In genomic region chr3:56005196-56005805, GRCh38 we compare ENCODE assay signal across 23 cellular contexts.
DNase-seq lines count a peak whose midpoint lies in the region; ATAC-seq, FAIRE-seq and TF ChIP-seq lines count a peak whose summit lies in the region.
"Had no signal": no experiment of that assay in that cellular context is flagged by ENCODE, and none has a peak within 500 bp of the region (broad histone marks: within the 10 kb centered on the region; RNA-seq: fewer than 3 reads in every experiment).

No MANE protein-coding gene starts in this region.

- FAIRE-seq in small intestine (lab: Jason Lieb, UNC), result no peak

- H3K4me3 ChIP-seq in KMS-11 (IDR thresholded peaks at IDR 0.05; ENCODE audit: insufficient read depth, low read depth, low read length) (no peak overlapping the region), RWPE2 (ENCODE audit: severe bottlenecking) (no peak overlapping the region), dorsolateral prefrontal cortex (no peak overlapping the region), small intestine (ENCODE audit: low read depth in 1 of 2, low read length in 2 of 2) (no peak overlapping the region)
- H3K4me3 ChIP-seq: hepatocyte, pancreas had no signal

- no peaks in the 10 kb centered on the region for H3K9me3 Mint-ChIP-seq in activated T-helper 1 cell treated with anti-CD3 and anti-CD28 coated beads, Interleukin-12 subunit alpha, Interleukin-12 subunit beta, Interleukin-2, Interleukin-4 antibody, amounts not matched to agents 30 ng/mL and 10 ng/mL and 1 ng/mL, durations not matched to agents 14 hours and 24 hours and 36 hours
- H3K9me3 Mint-ChIP-seq: activated CD4-positive, alpha-beta T cell treated with anti-CD3 and anti-CD28 coated beads, Interleukin-2, amount 10 ng/mL, durations not matched to agents 24 days and 14 days; activated T-helper 2 cell treated with anti-CD3 and anti-CD28 coated beads, Interferon-gamma antibody, Interleukin-2, Interleukin-4, amounts not matched to agents 10 μg/mL and 5 μg/mL and 100 μg/mL, durations not matched to agents 14 hours and 24 hours and 36 hours; CD14-positive monocyte; stimulated activated memory B cell treated with anti-CD40 and anti-IgM and Interleukin-4, amounts not matched to agents 10 μg/mL and 1 μg/mL and 100 μg/mL, for 72 hours had no signal

- peak overlapping the region; percentile 44 for H3K9ac ChIP-seq in KMS-11

- H3K36me3 ChIP-seq in KMS-11 (ENCODE audit: insufficient read depth) (no peaks in the 10 kb centered on the region), RWPE2 (ENCODE audit: low read depth) (no peaks in the 10 kb centered on the region), small intestine (ENCODE audit: control insufficient read depth in 2 of 2, insufficient read depth in 2 of 2, low read length in 2 of 2) (no peaks in the 10 kb centered on the region)
- H3K36me3 ChIP-seq: pancreas had no signal

- H4K20me1 ChIP-seq in KMS-11 (ENCODE audit: insufficient read depth), result no peaks in the 10 kb centered on the region

- H3K4me1 Mint-ChIP-seq in activated T-helper 1 cell treated with anti-CD3 and anti-CD28 coated beads, Interleukin-12 subunit alpha, Interleukin-12 subunit beta, Interleukin-2, Interleukin-4 antibody, amounts not matched to agents 30 ng/mL and 10 ng/mL and 1 ng/mL, durations not matched to agents 14 hours and 24 hours and 36 hours (ENCODE audit: low read depth), result no peaks in the 10 kb centered on the region
- H3K4me1 Mint-ChIP-seq: CD14-positive monocyte; IgD-negative memory B cell; naive B cell; stimulated activated memory B cell treated with anti-CD40 and anti-IgM and Interleukin-4, amounts not matched to agents 10 μg/mL and 1 μg/mL and 100 μg/mL, for 72 hours had no signal

- no peak overlapping the region for H3K4me3 Mint-ChIP-seq in activated T-helper 1 cell treated with anti-CD3 and anti-CD28 coated beads, Interleukin-12 subunit alpha, Interleukin-12 subunit beta, Interleukin-2, Interleukin-4 antibody, amounts not matched to agents 30 ng/mL and 10 ng/mL and 1 ng/mL, durations not matched to agents 14 hours and 24 hours and 36 hours
- H3K4me3 Mint-ChIP-seq: activated CD4-positive, alpha-beta T cell treated with anti-CD3 and anti-CD28 coated beads, Interleukin-2, amount 10 ng/mL, durations not matched to agents 24 days and 14 days; CD14-positive monocyte; IgD-negative memory B cell; naive B cell; stimulated activated memory B cell treated with anti-CD40 and anti-IgM and Interleukin-4, amounts not matched to agents 10 μg/mL and 1 μg/mL and 100 μg/mL, for 72 hours had no signal

- peak overlapping the region; percentile 58 for H2AFZ ChIP-seq in KMS-11 (ENCODE audit: low read depth)
- H2AFZ ChIP-seq: hepatocyte had no signal

- H3K27ac ChIP-seq in KMS-11 (peak overlapping the region; percentile 78), RWPE2 (ENCODE audit: poor library complexity, severe bottlenecking) (no peak overlapping the region), foreskin keratinocyte (no peak overlapping the region), dorsolateral prefrontal cortex (no peak overlapping the region), small intestine (ENCODE audit: low read depth in 1 of 2, low read length in 1 of 2) (no peak overlapping the region)
- H3K27ac ChIP-seq: hepatocyte, pancreas had no signal

- WGBS in small intestine, 3 donors, result 69 to 75% (median 73%) methylated on average over 6 of the region's 6 CpGs

- no peaks in the 10 kb centered on the region for H3K79me2 ChIP-seq in KMS-11 (ENCODE audit: insufficient read depth, low read depth)
- H3K79me2 ChIP-seq: hepatocyte had no signal

- TF ChIP-seq CTCF in KMS-11 (conservative IDR thresholded peaks at IDR 0.05; ENCODE audit: low read depth, low read length), result no peak
- no peak for TF ChIP-seq CTCF in RWPE2 (IDR thresholded peaks at IDR 0.05; ENCODE audit: poor library complexity, severe bottlenecking)
- no peak for TF ChIP-seq CTCF in foreskin keratinocyte (conservative IDR thresholded peaks at IDR 0.05)
- no peak for TF ChIP-seq CTCF in dorsolateral prefrontal cortex (IDR thresholded peaks at IDR 0.05 in 54 of 56, conservative IDR thresholded peaks at IDR 0.05 in 2 of 56; ENCODE audit: low read depth in 1 of 56, partially characterized antibody in 56 of 56)

- H3K4me2 ChIP-seq in KMS-11, result peak overlapping the region; percentile 83
- H3K4me2 ChIP-seq: hepatocyte had no signal

- H3K4me1 ChIP-seq in KMS-11 (ENCODE audit: low read depth, poor library complexity, severe bottlenecking) (peaks cover 26% of the 10 kb centered on the region), RWPE2 (ENCODE audit: insufficient read depth, poor library complexity, severe bottlenecking) (peaks cover 5% of the 10 kb centered on the region), foreskin keratinocyte (no peaks in the 10 kb centered on the region), small intestine (ENCODE audit: control insufficient read depth in 2 of 2, insufficient read depth in 1 of 2, low read depth in 1 of 2, low read length in 1 of 2) (no peaks in the 10 kb centered on the region)
- H3K4me1 ChIP-seq: pancreas had no signal

- H3K27me3 ChIP-seq in KMS-11 (ENCODE audit: insufficient read depth, low read depth) (no peaks in the 10 kb centered on the region), RWPE2 (ENCODE audit: insufficient read depth, poor library complexity, severe bottlenecking) (peaks cover 4% of the 10 kb centered on the region), foreskin keratinocyte (no peaks in the 10 kb centered on the region), dorsolateral prefrontal cortex (no peaks in the 10 kb centered on the region), small intestine (ENCODE audit: control insufficient read depth in 2 of 2, insufficient read depth in 2 of 2, low read length in 2 of 2) (no peaks in the 10 kb centered on the region)
- H3K27me3 ChIP-seq: hepatocyte, pancreas had no signal

- no peaks in the 10 kb centered on the region for H3K36me3 Mint-ChIP-seq in activated T-helper 1 cell treated with anti-CD3 and anti-CD28 coated beads, Interleukin-12 subunit alpha, Interleukin-12 subunit beta, Interleukin-2, Interleukin-4 antibody, amounts not matched to agents 30 ng/mL and 10 ng/mL and 1 ng/mL, durations not matched to agents 14 hours and 24 hours and 36 hours (ENCODE audit: low read depth)
- H3K36me3 Mint-ChIP-seq: CD14-positive monocyte; IgD-negative memory B cell; naive B cell; stimulated activated memory B cell treated with anti-CD40 and anti-IgM and Interleukin-4, amounts not matched to agents 10 μg/mL and 1 μg/mL and 100 μg/mL, for 72 hours had no signal

- in situ Hi-C loops in Caki2 (cut with HindIII; ENCODE audit: low pct_unique_long_range_greater_than_20kb, low sequenced_read_pairs), result no loop called here

- DNase-seq in Caki2 (ENCODE audit: low read depth) (peak; percentile 22), RWPE2 (ENCODE audit: low spot score) (no peak), foreskin keratinocyte (peak; percentile 65 to 69), dorsolateral prefrontal cortex (no peak), small intestine (no peak)
- DNase-seq in activated T-helper 1 cell treated with anti-CD3 and anti-CD28 coated beads, Interleukin-12 subunit alpha, Interleukin-12 subunit beta, Interleukin-2, Interleukin-4 antibody, amounts not matched to agents 30 ng/mL and 10 ng/mL and 1 ng/mL, durations not matched to agents 14 hours and 24 hours and 36 hours (ENCODE audit: low spot score), result no peak
- no peak for DNase-seq in activated effector memory CD4-positive, alpha-beta T cell treated with Interleukin-2 at 50 U/mL for 16 hours
- DNase-seq: activated CD4-positive, alpha-beta T cell treated with anti-CD3 and anti-CD28 coated beads, Interleukin-2, amount 10 ng/mL, durations not matched to agents 24 days and 14 days; islet precursor cell; mesenchymal stem cell; naive B cell; NCI-H1092 treated with DMSO at 0.1 percent for 48 hours; NCI-H2081 treated with DMSO at 0.1 percent for 48 hours; NCI-H510A treated with DMSO at 0.1 percent for 48 hours; pancreas; SIG-M5 had no signal

- intact Hi-C loops in activated T-helper 1 cell treated with anti-CD3 and anti-CD28 coated beads, Interleukin-12 subunit alpha, Interleukin-12 subunit beta, Interleukin-2, Interleukin-4 antibody, amounts not matched to agents 30 ng/mL and 10 ng/mL and 1 ng/mL, durations not matched to agents 14 hours and 24 hours and 36 hours (cut with micrococcal nuclease), result no loop called here
- intact Hi-C loops in dorsolateral prefrontal cortex (cut with DNase I), result no loop called here

- no peaks in the 10 kb centered on the region for H3K27me3 Mint-ChIP-seq in activated T-helper 1 cell treated with anti-CD3 and anti-CD28 coated beads, Interleukin-12 subunit alpha, Interleukin-12 subunit beta, Interleukin-2, Interleukin-4 antibody, amounts not matched to agents 30 ng/mL and 10 ng/mL and 1 ng/mL, durations not matched to agents 14 hours and 24 hours and 36 hours (ENCODE audit: insufficient read depth)
- H3K27me3 Mint-ChIP-seq: activated CD4-positive, alpha-beta T cell treated with anti-CD3 and anti-CD28 coated beads, Interleukin-2, amount 10 ng/mL, durations not matched to agents 24 days and 14 days; IgD-negative memory B cell; naive B cell; stimulated activated memory B cell treated with anti-CD40 and anti-IgM and Interleukin-4, amounts not matched to agents 10 μg/mL and 1 μg/mL and 100 μg/mL, for 72 hours had no signal

- H3K9me3 ChIP-seq in RWPE2 (ENCODE audit: severe bottlenecking) (no peaks in the 10 kb centered on the region), small intestine (ENCODE audit: control insufficient read depth, low read depth) (no peaks in the 10 kb centered on the region)
- H3K9me3 ChIP-seq: pancreas had no signal

- ATAC-seq in RWPE2 (ENCODE audit: low read depth), result peak; percentile 74
- peak; percentile 80 for ATAC-seq in foreskin keratinocyte
- ATAC-seq: pancreas; sciatic nerve; stimulated activated memory B cell treated with anti-CD40 and anti-IgM and Interleukin-4, amounts not matched to agents 10 μg/mL and 1 μg/mL and 100 μg/mL, for 72 hours had no signal

- H3K27ac Mint-ChIP-seq in activated T-helper 1 cell treated with anti-CD3 and anti-CD28 coated beads, Interleukin-12 subunit alpha, Interleukin-12 subunit beta, Interleukin-2, Interleukin-4 antibody, amounts not matched to agents 30 ng/mL and 10 ng/mL and 1 ng/mL, durations not matched to agents 14 hours and 24 hours and 36 hours, result no peak overlapping the region
- H3K27ac Mint-ChIP-seq: activated CD4-positive, alpha-beta T cell treated with anti-CD3 and anti-CD28 coated beads, Interleukin-2, amount 10 ng/mL, durations not matched to agents 24 days and 14 days; activated T-helper 2 cell treated with anti-CD3 and anti-CD28 coated beads, Interferon-gamma antibody, Interleukin-2, Interleukin-4, amounts not matched to agents 10 μg/mL and 5 μg/mL and 100 μg/mL, durations not matched to agents 14 hours and 24 hours and 36 hours; CD14-positive monocyte; IgD-negative memory B cell; naive B cell; stimulated activated memory B cell treated with anti-CD40 and anti-IgM and Interleukin-4, amounts not matched to agents 10 μg/mL and 1 μg/mL and 100 μg/mL, for 72 hours had no signal

Comparison
In these comparisons a context has a peak if more than half of its experiments do, and no peak if none do; other contexts are left out.
1. DNase-seq: peak in Caki2 (single experiment) and foreskin keratinocyte (2 of 2); none in RWPE2 (single experiment), activated T-helper 1 cell treated with anti-CD3 and anti-CD28 coated beads, Interleukin-12 subunit alpha, Interleukin-12 subunit beta, Interleukin-2, Interleukin-4 antibody, amounts not matched to agents 30 ng/mL and 10 ng/mL and 1 ng/mL, durations not matched to agents 14 hours and 24 hours and 36 hours (single experiment), activated effector memory CD4-positive, alpha-beta T cell treated with Interleukin-2 at 50 U/mL for 16 hours (single experiment), dorsolateral prefrontal cortex (0 of 10) and small intestine (single experiment).